ENCODE assay signal across 1 cellular context in the genomic region with DNA sequence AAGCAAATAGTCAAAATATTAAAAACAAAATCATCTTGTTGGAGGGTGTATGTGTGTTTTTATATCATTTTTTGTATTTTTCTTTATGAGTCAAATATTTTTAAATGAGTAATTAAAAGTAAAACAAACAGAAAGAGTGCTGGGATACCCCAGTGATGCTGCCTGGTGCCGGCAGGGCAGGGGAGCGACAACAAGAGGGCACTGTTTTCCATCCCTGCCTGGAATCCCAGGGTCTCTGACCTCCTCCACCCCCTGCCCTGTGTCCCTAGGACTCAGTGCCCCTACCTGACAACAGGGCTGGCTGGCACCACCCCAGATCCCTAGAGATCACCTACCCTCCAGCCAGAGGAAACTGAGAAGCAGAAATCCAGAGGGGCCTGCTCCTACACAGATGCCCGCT.
TF ChIP-seq lines count a peak whose summit lies in the region.

No MANE protein-coding gene starts in this region.

TF ChIP-seq in IMR-90, 13 proteins besides CTCF, POLR2A, EP300 and RAD21:
- TF ChIP-seq ELK1 (IDR thresholded peaks at IDR 0.05; ENCODE audit: borderline replicate concordance, low read depth, low read length), result no peak
- no peak for TF ChIP-seq NFE2L2 (IDR thresholded peaks at IDR 0.05; ENCODE audit: low read depth, low read length)
- TF ChIP-seq CHD1 (IDR thresholded peaks at IDR 0.05; ENCODE audit: low read depth, low read length), result no peak
- TF ChIP-seq CEBPB (IDR thresholded peaks at IDR 0.05; ENCODE audit: low read depth, low read length), result no peak
- no peak for TF ChIP-seq USF2 (IDR thresholded peaks at IDR 0.05; ENCODE audit: low read depth, low read length)
- no peak for TF ChIP-seq MXI1 (IDR thresholded peaks at IDR 0.05; ENCODE audit: borderline replicate concordance, low read depth, low read length)
